Comparison of ENCODE assay signal across 10 cellular contexts in the genomic region with DNA sequence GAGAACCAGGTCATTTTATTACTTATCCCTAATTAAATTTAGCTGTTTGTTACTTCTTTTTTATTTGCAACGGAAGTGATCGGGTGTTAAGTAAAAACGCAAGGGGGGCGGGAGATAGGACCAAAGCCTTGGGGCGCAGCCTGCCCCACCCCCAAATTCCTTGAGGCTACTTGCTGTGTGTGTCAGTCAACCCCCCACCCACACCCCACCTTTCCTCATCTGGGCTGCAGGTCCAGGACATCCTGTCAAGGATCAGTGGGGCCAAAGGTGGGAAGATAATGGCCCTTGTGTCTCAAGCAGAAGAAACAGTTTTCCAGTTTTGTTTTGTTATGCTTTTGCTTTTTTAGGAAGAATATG. TPM values are rescaled to one million over a fixed set of nuclear protein-coding genes. Genes with fewer than 3 reads are reported as not detected.
DNase-seq lines count a peak whose midpoint lies in the region; ATAC-seq, FAIRE-seq and TF ChIP-seq lines count a peak whose summit lies in the region.
"Had no signal": no experiment of that assay in that cellular context is flagged by ENCODE, and none has a peak within 500 bp of the region (broad histone marks: within the 10 kb centered on the region; RNA-seq: fewer than 3 reads in every experiment).

No MANE protein-coding gene starts in this region.

- no peak for TF ChIP-seq CTCF in coronary artery (IDR thresholded peaks at IDR 0.05)

- peak; percentile 27 for DNase-seq in 8988T
- DNase-seq in Jurkat, Clone E6-1 (ENCODE audit: low read depth, low spot score): no peak
- no peak for DNase-seq in coronary artery (ENCODE audit: low spot score)
- DNase-seq in HTR-8/SVneo (ENCODE audit: insufficient read length, low spot score): no peak
- DNase-seq in activated CD8-positive, alpha-beta memory T cell treated with anti-CD3 and anti-CD28 coated beads, Interleukin-2, amount 50 U/mL, for 48 hours: no peak
- no peak for DNase-seq in left lobe of liver (ENCODE audit: low spot score)
- DNase-seq in putamen (ENCODE audit: low spot score): no peak
- DNase-seq: NCI-H2171 had no signal

- H3K27me3 ChIP-seq in mucosa of rectum (ENCODE audit: control insufficient read depth in 2 of 2, insufficient read depth in 2 of 2, low read length in 2 of 2): no peaks in the 10 kb centered on the region

- peak overlapping the region; percentile 62 for H3K4me3 ChIP-seq in Jurkat, Clone E6-1 (ENCODE audit: low read length)
- H3K4me3 ChIP-seq in coronary artery: peak overlapping the region; percentile 98
- peak overlapping the region; percentile 78 to 85 for H3K4me3 ChIP-seq in mucosa of rectum (ENCODE audit: low read length in 2 of 2)

- no peak for FAIRE-seq in HTR-8/SVneo (lab: Jason Lieb, UNC)
- FAIRE-seq: urothelium cell line had no signal

- H3K4me1 ChIP-seq in mucosa of rectum (ENCODE audit: control insufficient read depth in 2 of 2, insufficient read depth in 2 of 2, low read length in 2 of 2): peaks cover 12 to 19% of the 10 kb centered on the region in 2 donors

- H3K36me3 ChIP-seq in mucosa of rectum (ENCODE audit: control insufficient read depth in 2 of 2, insufficient read depth in 2 of 2, low read length in 2 of 2): no peaks in the 10 kb centered on the region

- H3K9me3 ChIP-seq in mucosa of rectum (ENCODE audit: control insufficient read depth in 2 of 2, low read length in 2 of 2): no peaks in the 10 kb centered on the region

- ATAC-seq in left lobe of liver: no peak

- H3K27ac ChIP-seq in coronary artery (peak overlapping the region; percentile 100), mucosa of rectum (ENCODE audit: low read depth in 2 of 2, low read length in 2 of 2) (peak overlapping the region; percentile 82 to 88)

- peak overlapping the region; percentile 65 to 83 for H3K9ac ChIP-seq in mucosa of rectum (ENCODE audit: low read depth in 1 of 2, low read length in 2 of 2)

RNA-seq across cellular contexts. Expression of a gene that starts 1.2 kb away (rescaled TPM):
- polyA plus RNA-seq in Jurkat, Clone E6-1 (2012; ENCODE audit: insufficient read depth, insufficient read length): 2.1 TPM
- 13.3 TPM for total RNA-seq in left lobe of liver
